Comparison of ENCODE assay signal across 8 cellular contexts in the genomic region with DNA sequence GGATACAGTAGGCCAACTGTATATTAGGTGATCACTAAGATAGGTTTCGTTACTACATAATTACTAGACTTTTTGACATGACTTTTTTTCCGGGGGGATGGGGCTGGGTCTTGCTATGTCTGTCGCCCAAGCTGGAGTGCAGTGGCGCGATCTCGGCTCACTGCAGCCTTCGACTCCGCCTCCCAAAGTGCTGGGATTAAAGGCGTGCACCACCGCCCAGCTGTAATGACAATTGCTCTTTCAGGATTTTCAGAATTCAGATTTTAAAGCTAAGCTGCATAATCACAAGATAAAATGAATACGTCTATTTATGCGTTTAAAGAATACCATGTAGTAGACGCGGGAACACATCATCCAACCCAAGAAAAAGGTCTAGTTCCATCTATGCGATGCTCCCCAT. TPM values are rescaled to one million over a fixed set of nuclear protein-coding genes. Genes with fewer than 3 reads are reported as not detected.
DNase-seq lines count a peak whose midpoint lies in the region; ATAC-seq lines count a peak whose summit lies in the region.

No MANE protein-coding gene starts in this region.

- H3K4me3 ChIP-seq in iPS DF 6.9 (ENCODE audit: low read length), result peak overlapping the region; percentile 96

- peaks cover 2% of the 10 kb centered on the region; the same call in 1 of the 2 replicates for H3K4me1 ChIP-seq in iPS DF 6.9 (ENCODE audit: control insufficient read depth, insufficient read depth, low read length)

- no CpG with 5 or more reads among the region's 15 CpGs for WGBS in iPS DF 6.9 (ENCODE audit: insufficient coverage, insufficient read length)

- POLR2A ChIA-PET in activated CD4-positive, alpha-beta T cell treated with anti-CD3 and anti-CD28 coated beads for 36 hours (lab: Charles Lee), result interaction anchor here (0.5 to 1.8 kb wide), 4 partner anchors 8 to 579 kb away, joined by 3 to 8 read pairs (median 4); a partner anchor contains a TSS
- POLR2A ChIA-PET in activated CD4-positive, alpha-beta memory T cell treated with anti-CD3 and anti-CD28 coated beads, Interleukin-2, amount 10 ng/mL, durations not matched to agents 7 days and 5 days (lab: Charles Lee), result interaction anchor here (1.2 to 3.9 kb wide), 9 partner anchors 10 to 117 kb away, joined by 3 to 67 read pairs (median 15); a partner anchor contains a TSS

- CTCF ChIA-PET in activated CD4-positive, alpha-beta T cell treated with anti-CD3 and anti-CD28 coated beads for 36 hours (lab: Charles Lee), result interaction anchor here (1.5 kb wide), 1 partner anchor 12 kb away, joined by 5 read pairs; no protein-coding TSS in a partner anchor
- CTCF ChIA-PET in activated CD4-positive, alpha-beta memory T cell treated with anti-CD3 and anti-CD28 coated beads, Interleukin-2, amount 10 ng/mL, durations not matched to agents 7 days and 5 days (lab: Charles Lee), result no interaction called here

- H3K27ac Mint-ChIP-seq in activated CD4-positive, alpha-beta T cell treated with anti-CD3 and anti-CD28 coated beads for 36 hours, result peak overlapping the region; percentile 96
- peak overlapping the region; percentile 94 for H3K27ac Mint-ChIP-seq in activated CD4-positive, alpha-beta memory T cell treated with anti-CD3 and anti-CD28 coated beads, Interleukin-2, amount 10 ng/mL, durations not matched to agents 7 days and 5 days
- H3K27ac Mint-ChIP-seq in stimulated activated memory B cell treated with anti-CD40 and anti-IgM and Interleukin-4, amounts not matched to agents 10 μg/mL and 1 μg/mL and 100 μg/mL, for 72 hours, result peak overlapping the region; percentile 96

- H3K4me3 Mint-ChIP-seq in activated CD4-positive, alpha-beta T cell treated with anti-CD3 and anti-CD28 coated beads for 36 hours, result peak overlapping the region; percentile 98
- H3K4me3 Mint-ChIP-seq in activated CD4-positive, alpha-beta memory T cell treated with anti-CD3 and anti-CD28 coated beads, Interleukin-2, amount 10 ng/mL, durations not matched to agents 7 days and 5 days, result peak overlapping the region; percentile 95
- H3K4me3 Mint-ChIP-seq in stimulated activated memory B cell treated with anti-CD40 and anti-IgM and Interleukin-4, amounts not matched to agents 10 μg/mL and 1 μg/mL and 100 μg/mL, for 72 hours, result peak overlapping the region; percentile 88

- no peaks in the 10 kb centered on the region for H3K9me3 ChIP-seq in iPS DF 6.9 (ENCODE audit: control insufficient read depth, insufficient read depth, low read length)

- peaks cover 64% of the 10 kb centered on the region for H3K36me3 Mint-ChIP-seq in activated CD4-positive, alpha-beta T cell treated with anti-CD3 and anti-CD28 coated beads for 36 hours (ENCODE audit: low read depth)
- peaks cover 70% of the 10 kb centered on the region for H3K36me3 Mint-ChIP-seq in activated CD4-positive, alpha-beta memory T cell treated with anti-CD3 and anti-CD28 coated beads, Interleukin-2, amount 10 ng/mL, durations not matched to agents 7 days and 5 days (ENCODE audit: low read depth)
- peaks cover 31% of the 10 kb centered on the region for H3K36me3 Mint-ChIP-seq in stimulated activated memory B cell treated with anti-CD40 and anti-IgM and Interleukin-4, amounts not matched to agents 10 μg/mL and 1 μg/mL and 100 μg/mL, for 72 hours

- intact Hi-C loops in activated CD4-positive, alpha-beta T cell treated with anti-CD3 and anti-CD28 coated beads for 36 hours (cut with DNase I, micrococcal nuclease), result loop anchor here (1.0 to 2.0 kb wide), 3 partner anchors 8 to 913 kb away; a partner anchor contains a TSS

- no peaks in the 10 kb centered on the region for H3K27me3 ChIP-seq in iPS DF 6.9 (ENCODE audit: control insufficient read depth, insufficient read depth, low read length)

- H3K4me1 Mint-ChIP-seq in activated CD4-positive, alpha-beta T cell treated with anti-CD3 and anti-CD28 coated beads for 36 hours, result peaks cover 64% of the 10 kb centered on the region
- H3K4me1 Mint-ChIP-seq in activated CD4-positive, alpha-beta memory T cell treated with anti-CD3 and anti-CD28 coated beads, Interleukin-2, amount 10 ng/mL, durations not matched to agents 7 days and 5 days, result peaks cover 69% of the 10 kb centered on the region
- H3K4me1 Mint-ChIP-seq in stimulated activated memory B cell treated with anti-CD40 and anti-IgM and Interleukin-4, amounts not matched to agents 10 μg/mL and 1 μg/mL and 100 μg/mL, for 72 hours, result peaks cover 50% of the 10 kb centered on the region

- peak; percentile 50 for DNase-seq in activated CD4-positive, alpha-beta T cell treated with anti-CD3 and anti-CD28 coated beads for 36 hours
- DNase-seq in activated CD4-positive, alpha-beta T cell treated with anti-CD3 and anti-CD28 coated beads for 1 hour, result no peak
- DNase-seq in activated CD4-positive, alpha-beta memory T cell treated with anti-CD3 and anti-CD28 coated beads, Interleukin-2, amount 10 ng/mL, durations not matched to agents 7 days and 5 days, result peak; percentile 36
- no peak for DNase-seq in iPS DF 6.9 (ENCODE audit: low read depth, low spot score)
- DNase-seq in DMS114 treated with DMSO at 0.1 percent for 48 hours (lab: John Stamatoyannopoulos, UW; ENCODE audit: unreplicated experiment), result no peak
- no peak for DNase-seq in SKM-1 (lab: John Stamatoyannopoulos, UW; ENCODE audit: unreplicated experiment)
- DNase-seq in OCI-M2 (lab: John Stamatoyannopoulos, UW; ENCODE audit: unreplicated experiment), result no peak

- peaks cover 6% of the 10 kb centered on the region; the same call in 1 of the 2 replicates for H3K36me3 ChIP-seq in iPS DF 6.9 (ENCODE audit: control insufficient read depth, insufficient read depth, low read length)

- no peaks in the 10 kb centered on the region for H3K9me3 Mint-ChIP-seq in activated CD4-positive, alpha-beta T cell treated with anti-CD3 and anti-CD28 coated beads for 36 hours (ENCODE audit: low read depth)
- no peaks in the 10 kb centered on the region for H3K9me3 Mint-ChIP-seq in activated CD4-positive, alpha-beta memory T cell treated with anti-CD3 and anti-CD28 coated beads, Interleukin-2, amount 10 ng/mL, durations not matched to agents 7 days and 5 days
- H3K9me3 Mint-ChIP-seq in stimulated activated memory B cell treated with anti-CD40 and anti-IgM and Interleukin-4, amounts not matched to agents 10 μg/mL and 1 μg/mL and 100 μg/mL, for 72 hours, result no peaks in the 10 kb centered on the region

- ATAC-seq in activated CD4-positive, alpha-beta T cell treated with anti-CD3 and anti-CD28 coated beads for 36 hours, result no peak
- ATAC-seq in stimulated activated memory B cell treated with anti-CD40 and anti-IgM and Interleukin-4, amounts not matched to agents 10 μg/mL and 1 μg/mL and 100 μg/mL, for 72 hours, result no peak

- no peak overlapping the region for H3K27ac ChIP-seq in iPS DF 6.9 (ENCODE audit: low read length)

- no peaks in the 10 kb centered on the region for H3K27me3 Mint-ChIP-seq in activated CD4-positive, alpha-beta T cell treated with anti-CD3 and anti-CD28 coated beads for 36 hours
- H3K27me3 Mint-ChIP-seq in activated CD4-positive, alpha-beta memory T cell treated with anti-CD3 and anti-CD28 coated beads, Interleukin-2, amount 10 ng/mL, durations not matched to agents 7 days and 5 days, result no peaks in the 10 kb centered on the region
- H3K27me3 Mint-ChIP-seq in stimulated activated memory B cell treated with anti-CD40 and anti-IgM and Interleukin-4, amounts not matched to agents 10 μg/mL and 1 μg/mL and 100 μg/mL, for 72 hours, result no peaks in the 10 kb centered on the region

RNA-seq across cellular contexts. Expression of a gene that starts 1.0 kb away (rescaled TPM):
- total RNA-seq in activated CD4-positive, alpha-beta T cell treated with anti-CD3 and anti-CD28 coated beads for 36 hours, result 10 to 100 TPM; 40.4 to 66.0 TPM
- total RNA-seq in activated CD4-positive, alpha-beta memory T cell treated with anti-CD3 and anti-CD28 coated beads, Interleukin-2, amount 10 ng/mL, durations not matched to agents 7 days and 5 days, result 10 to 100 TPM; 96.0 to 96.5 TPM

RNA-seq across cellular contexts. Expression of a gene that starts 8.2 kb away (rescaled TPM):
- total RNA-seq in activated CD4-positive, alpha-beta T cell treated with anti-CD3 and anti-CD28 coated beads for 36 hours, result 10 to 100 TPM; 16.3 to 16.8 TPM
- total RNA-seq in activated CD4-positive, alpha-beta memory T cell treated with anti-CD3 and anti-CD28 coated beads, Interleukin-2, amount 10 ng/mL, durations not matched to agents 7 days and 5 days, result 10 to 100 TPM; 31.4 to 31.6 TPM

RNA-seq across cellular contexts. Expression of a gene that starts 22.3 kb away (rescaled TPM):
- total RNA-seq in activated CD4-positive, alpha-beta T cell treated with anti-CD3 and anti-CD28 coated beads for 36 hours, result not detected
- not detected for total RNA-seq in activated CD4-positive, alpha-beta memory T cell treated with anti-CD3 and anti-CD28 coated beads, Interleukin-2, amount 10 ng/mL, durations not matched to agents 7 days and 5 days

RNA-seq across cellular contexts. Expression of a gene that starts 59.7 kb away (rescaled TPM):
- 100 to 1,000 TPM; 109 to 116 TPM for total RNA-seq in activated CD4-positive, alpha-beta T cell treated with anti-CD3 and anti-CD28 coated beads for 36 hours
- total RNA-seq in activated CD4-positive, alpha-beta memory T cell treated with anti-CD3 and anti-CD28 coated beads, Interleukin-2, amount 10 ng/mL, durations not matched to agents 7 days and 5 days, result 10 to 100 TPM; 50.9 to 59.6 TPM

Comparison
In these comparisons a context has a peak if more than half of its experiments do, and no peak if none do; other contexts are left out.
1. DNase-seq: peak in activated CD4-positive, alpha-beta T cell treated with anti-CD3 and anti-CD28 coated beads for 36 hours (single experiment) and activated CD4-positive, alpha-beta memory T cell treated with anti-CD3 and anti-CD28 coated beads, Interleukin-2, amount 10 ng/mL, durations not matched to agents 7 days and 5 days (single experiment); none in activated CD4-positive, alpha-beta T cell treated with anti-CD3 and anti-CD28 coated beads for 1 hour (single experiment), iPS DF 6.9 (single experiment), DMS114 treated with DMSO at 0.1 percent for 48 hours (single experiment), SKM-1 (single experiment) and OCI-M2 (single experiment).
2. Peak in every context shown above with its lines, with median percentiles within 50 percentile points of each other: H3K27ac Mint-ChIP-seq and H3K4me3 Mint-ChIP-seq.